ENCODE assay signal across 13 cellular contexts in genomic region chr2:84878896-84879594, GRCh38. TPM values are rescaled to one million over a fixed set of nuclear protein-coding genes. Genes with fewer than 3 reads are reported as not detected.
DNase-seq lines count a peak whose midpoint lies in the region; ATAC-seq and TF ChIP-seq lines count a peak whose summit lies in the region.
"Had no signal": no experiment of that assay in that cellular context is flagged by ENCODE, and none has a peak within 500 bp of the region (broad histone marks: within the 10 kb centered on the region; RNA-seq: fewer than 3 reads in every experiment).

No MANE protein-coding gene starts in this region.

- no peaks in the 10 kb centered on the region for H3K9me3 Mint-ChIP-seq in CD4-positive, alpha-beta T cell
- H3K9me3 Mint-ChIP-seq in IgD-negative memory B cell (no peaks in the 10 kb centered on the region), chondrocyte (ENCODE audit: low read depth) (no peaks in the 10 kb centered on the region), nephron progenitor cell (no peaks in the 10 kb centered on the region)

- H3K4me3 Mint-ChIP-seq in CD4-positive, alpha-beta T cell, result peak overlapping the region; percentile 87
- H3K4me3 Mint-ChIP-seq in IgD-negative memory B cell (peak overlapping the region; percentile 83 to 94 (median 89)), chondrocyte (ENCODE audit: unreplicated experiment) (no peak overlapping the region), nephron progenitor cell (peak overlapping the region; percentile 86)

- H3K27ac ChIP-seq in CD4-positive, alpha-beta T cell (ENCODE audit: low read depth, low read length), result peak overlapping the region; percentile 60

- peaks cover 67% of the 10 kb centered on the region for H3K36me3 Mint-ChIP-seq in CD4-positive, alpha-beta T cell (ENCODE audit: low read depth)
- H3K36me3 Mint-ChIP-seq in IgD-negative memory B cell, result peaks cover 2% of the 10 kb centered on the region
- H3K36me3 Mint-ChIP-seq in chondrocyte (ENCODE audit: low read depth), result no peaks in the 10 kb centered on the region
- H3K36me3 Mint-ChIP-seq in nephron progenitor cell (ENCODE audit: low read depth), result no peaks in the 10 kb centered on the region

- no peak for DNase-seq in CD4-positive, alpha-beta T cell
- peak; percentile 29 for DNase-seq in chondrocyte (ENCODE audit: low spot score)
- no peak for DNase-seq in nephron progenitor cell
- DNase-seq in stimulated activated naive CD4-positive, alpha-beta T cell (lab: John Stamatoyannopoulos, UW), result no peak
- no peak for DNase-seq in NOMO-1 (lab: John Stamatoyannopoulos, UW; ENCODE audit: unreplicated experiment in 2 of 2)
- no peak for DNase-seq in HK-2 (ENCODE audit: unreplicated experiment)
- DNase-seq in DMS153 (lab: John Stamatoyannopoulos, UW), result no peak
- DNase-seq: Calu3, cerebellar nuclear complex, foreskin melanocyte, NCI-H1417 treated with DMSO at 0.1 percent for 48 hours, SK-N-SH had no signal

- no peaks in the 10 kb centered on the region for H3K9me3 ChIP-seq in CD4-positive, alpha-beta T cell (ENCODE audit: control insufficient read depth, low read length)
- H3K9me3 ChIP-seq: SK-N-SH had no signal

- intact Hi-C loops in CD4-positive, alpha-beta T cell (cut with DNase I, micrococcal nuclease), result no loop called here

- POLR2A ChIA-PET in CD4-positive, alpha-beta T cell (lab: Charles Lee), result interaction anchor here (0.6 to 8.2 kb wide), 12 partner anchors 9 to 352 kb away, joined by 3 to 215 read pairs (median 14); partner anchors contain the start of gene TMSB10

- no peaks in the 10 kb centered on the region for H3K27me3 Mint-ChIP-seq in CD4-positive, alpha-beta T cell
- peaks cover 9% of the 10 kb centered on the region for H3K27me3 Mint-ChIP-seq in IgD-negative memory B cell
- peaks cover 44% of the 10 kb centered on the region for H3K27me3 Mint-ChIP-seq in chondrocyte (ENCODE audit: low read depth)
- H3K27me3 Mint-ChIP-seq in nephron progenitor cell (ENCODE audit: low read depth, poor library complexity), result peaks cover 83% of the 10 kb centered on the region

- no peak for ATAC-seq in CD4-positive, alpha-beta T cell (ENCODE audit: poor library complexity)

- peaks cover 71% of the 10 kb centered on the region for H3K4me1 Mint-ChIP-seq in CD4-positive, alpha-beta T cell (ENCODE audit: low read depth)
- peaks cover 15 to 24% (median 20%) of the 10 kb centered on the region in 3 donors for H3K4me1 Mint-ChIP-seq in IgD-negative memory B cell
- peaks cover 36% of the 10 kb centered on the region for H3K4me1 Mint-ChIP-seq in chondrocyte (ENCODE audit: low read depth)
- H3K4me1 Mint-ChIP-seq in nephron progenitor cell, result peaks cover 26% of the 10 kb centered on the region

- no peaks in the 10 kb centered on the region for H3K27me3 ChIP-seq in CD4-positive, alpha-beta T cell (ENCODE audit: control insufficient read depth, insufficient read depth, low read length)

- peak overlapping the region; percentile 92 for H3K27ac Mint-ChIP-seq in CD4-positive, alpha-beta T cell
- H3K27ac Mint-ChIP-seq in IgD-negative memory B cell (no peak overlapping the region), chondrocyte (ENCODE audit: unreplicated experiment) (no peak overlapping the region), nephron progenitor cell (no peak overlapping the region)

- no peak for TF ChIP-seq CTCF in CD4-positive, alpha-beta T cell (IDR thresholded peaks at IDR 0.05)
- TF ChIP-seq CTCF in chondrocyte (IDR thresholded peaks at IDR 0.05) (no peak), nephron progenitor cell (IDR thresholded peaks at IDR 0.05) (no peak)

- CTCF ChIA-PET in CD4-positive, alpha-beta T cell (lab: Charles Lee), result interaction anchor here (3.8 to 5.8 kb wide), 2 partner anchors 27 to 47 kb away, joined by 27 to 56 read pairs; partner anchors contain the start of gene TMSB10

RNA-seq across cellular contexts. Expression of gene TRABD2A, which starts 1.8 kb away (rescaled TPM):
- 100 to 1,000 TPM; 166 to 170 TPM for total RNA-seq in CD4-positive, alpha-beta T cell
- 5.7 TPM for polyA plus RNA-seq in IgD-negative memory B cell
- 0.37 to 1.2 TPM (median 0.82 TPM) in 3 replicates for total RNA-seq in chondrocyte

RNA-seq across cellular contexts. Expression of gene TMSB10, which starts 26.4 kb away (rescaled TPM):
- total RNA-seq in CD4-positive, alpha-beta T cell, result 1,000 to 10,000 TPM; 1,969 to 2,001 TPM
- 6,394 TPM for polyA plus RNA-seq in IgD-negative memory B cell
- 1,771 to 2,562 TPM (median 2,521 TPM) in 3 replicates for total RNA-seq in chondrocyte

Comparison
In these comparisons a context has a peak if more than half of its experiments do, and no peak if none do; other contexts are left out.
1. RNA of gene TRABD2A, which starts 1.8 kb away (total RNA-seq): 166 to 170 TPM in CD4-positive, alpha-beta T cell; 0.37 to 1.2 TPM in chondrocyte; every median in the first group is over 10 times any median in the second.